Comparison of ENCODE assay signal across 1 cellular context in the genomic region with DNA sequence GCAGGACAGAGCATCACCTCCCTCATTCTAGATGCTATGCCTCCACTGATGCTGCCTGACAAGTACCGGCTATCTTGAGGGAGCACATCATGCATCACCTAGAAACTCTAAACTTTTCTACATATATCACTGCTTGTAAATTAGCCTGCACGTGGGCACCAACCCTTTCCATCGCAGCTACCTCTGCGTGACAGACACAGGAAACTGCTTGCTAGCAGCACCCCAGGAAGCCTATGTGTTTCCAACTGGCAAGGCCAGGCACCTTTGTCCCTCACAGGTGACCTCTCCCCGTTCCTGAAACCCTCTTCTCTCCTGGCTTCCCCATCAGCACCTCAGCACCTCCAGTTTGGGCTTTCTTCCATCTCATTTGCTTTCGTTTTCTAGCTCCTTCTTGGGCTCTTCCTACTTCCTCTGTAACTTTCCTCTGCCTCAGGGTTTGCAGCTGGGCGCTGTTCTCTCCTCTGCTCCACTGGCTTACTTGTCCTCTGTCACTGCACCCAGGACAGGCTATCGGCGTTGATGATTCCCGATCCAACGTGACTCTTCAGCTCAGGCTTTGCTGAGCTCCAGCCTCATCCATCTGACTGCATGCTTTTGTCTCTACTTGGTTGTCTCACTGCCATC.
TF ChIP-seq lines count a peak whose summit lies in the region.

No MANE protein-coding gene starts in this region.

TF ChIP-seq in GM12878, 131 proteins besides CTCF, POLR2A, EP300 and RAD21:
- TF ChIP-seq, protein P1, sequence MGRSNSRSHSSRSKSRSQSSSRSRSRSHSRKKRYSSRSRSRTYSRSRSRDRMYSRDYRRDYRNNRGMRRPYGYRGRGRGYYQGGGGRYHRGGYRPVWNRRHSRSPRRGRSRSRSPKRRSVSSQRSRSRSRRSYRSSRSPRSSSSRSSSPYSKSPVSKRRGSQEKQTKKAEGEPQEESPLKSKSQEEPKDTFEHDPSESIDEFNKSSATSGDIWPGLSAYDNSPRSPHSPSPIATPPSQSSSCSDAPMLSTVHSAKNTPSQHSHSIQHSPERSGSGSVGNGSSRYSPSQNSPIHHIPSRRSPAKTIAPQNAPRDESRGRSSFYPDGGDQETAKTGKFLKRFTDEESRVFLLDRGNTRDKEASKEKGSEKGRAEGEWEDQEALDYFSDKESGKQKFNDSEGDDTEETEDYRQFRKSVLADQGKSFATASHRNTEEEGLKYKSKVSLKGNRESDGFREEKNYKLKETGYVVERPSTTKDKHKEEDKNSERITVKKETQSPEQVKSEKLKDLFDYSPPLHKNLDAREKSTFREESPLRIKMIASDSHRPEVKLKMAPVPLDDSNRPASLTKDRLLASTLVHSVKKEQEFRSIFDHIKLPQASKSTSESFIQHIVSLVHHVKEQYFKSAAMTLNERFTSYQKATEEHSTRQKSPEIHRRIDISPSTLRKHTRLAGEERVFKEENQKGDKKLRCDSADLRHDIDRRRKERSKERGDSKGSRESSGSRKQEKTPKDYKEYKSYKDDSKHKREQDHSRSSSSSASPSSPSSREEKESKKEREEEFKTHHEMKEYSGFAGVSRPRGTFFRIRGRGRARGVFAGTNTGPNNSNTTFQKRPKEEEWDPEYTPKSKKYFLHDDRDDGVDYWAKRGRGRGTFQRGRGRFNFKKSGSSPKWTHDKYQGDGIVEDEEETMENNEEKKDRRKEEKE (IDR thresholded peaks at IDR 0.05), result no peak
- no peak for TF ChIP-seq RCOR1 (conservative IDR thresholded peaks at IDR 0.05; ENCODE audit: low read depth, low read length)
